9 cellular contexts compared by ENCODE assay signal in the genomic region with DNA sequence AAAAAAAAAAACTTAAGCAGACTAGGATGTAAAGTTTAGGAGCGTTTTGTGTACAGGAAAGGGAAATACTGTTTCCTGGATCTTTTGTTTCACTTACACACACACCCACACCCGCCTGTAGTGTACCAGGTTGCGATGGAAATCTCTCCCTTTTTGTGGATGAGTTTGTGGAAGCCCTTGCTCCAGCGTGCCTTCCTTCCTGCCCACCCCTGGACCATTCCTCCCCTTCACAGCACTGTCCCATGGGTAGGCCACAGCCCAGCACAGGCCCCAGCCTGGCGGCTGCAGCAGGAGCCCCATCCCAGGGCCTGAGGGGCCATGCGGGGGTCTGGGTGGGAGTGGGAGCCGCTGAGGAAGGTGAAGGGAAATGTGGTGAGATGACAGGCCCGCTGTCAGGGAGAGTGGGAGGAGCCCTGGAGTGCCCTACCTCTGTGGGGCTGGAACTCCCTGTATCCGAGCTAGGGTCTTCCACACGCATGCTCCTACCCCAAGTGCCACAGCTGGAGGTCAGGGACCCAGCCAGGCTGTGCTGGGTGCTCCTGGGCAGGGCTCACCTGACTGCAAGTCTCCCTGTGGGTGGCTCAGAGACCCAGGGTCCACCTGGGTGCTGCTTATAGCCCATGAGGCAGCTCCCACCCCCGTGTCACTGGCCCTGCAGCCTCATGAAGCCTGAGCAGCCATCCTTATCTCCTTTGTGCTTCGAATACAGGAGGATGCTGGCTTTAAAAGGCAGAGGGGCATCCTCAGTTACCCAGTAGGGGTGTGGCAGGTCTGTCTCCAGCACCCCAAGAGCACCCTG. TPM values are rescaled to one million over a fixed set of nuclear protein-coding genes. Genes with fewer than 3 reads are reported as not detected.
DNase-seq lines count a peak whose midpoint lies in the region; ATAC-seq and TF ChIP-seq lines count a peak whose summit lies in the region.
"Not testable (repeated sequence)": the region's sequence is repeated elsewhere in the genome, so short reads cannot be mapped to it uniquely, and the experiment has no call there.
"Had no signal": no experiment of that assay in that cellular context is flagged by ENCODE, and none has a peak within 500 bp of the region (broad histone marks: within the 10 kb centered on the region; RNA-seq: fewer than 3 reads in every experiment).

No MANE protein-coding gene starts in this region.

- TF ChIP-seq POLR2A in sigmoid colon (IDR thresholded peaks at IDR 0.05); tibial nerve (IDR thresholded peaks at IDR 0.05): not testable (repeated sequence)

- CTCF ChIA-PET in activated CD4-positive, alpha-beta T cell treated with anti-CD3 and anti-CD28 coated beads for 36 hours (lab: Charles Lee), result not testable (repeated sequence)

- H3K36me3 ChIP-seq in ACC112 (ENCODE audit: insufficient read depth, low read length); left ventricle myocardium inferior; mesodermal cell (ENCODE audit: control insufficient read depth, insufficient read depth, low read length); sigmoid colon; tibial nerve: not testable (repeated sequence)

- ATAC-seq in activated CD4-positive, alpha-beta T cell treated with anti-CD3 and anti-CD28 coated beads for 36 hours, result peak; percentile 23

- H2AFZ ChIP-seq in ACC112 (ENCODE audit: low read length, unreplicated experiment), result not testable (repeated sequence)

- peak; percentile 30 for DNase-seq in HT1080 (ENCODE audit: low read depth)
- not testable (repeated sequence) for DNase-seq in activated CD4-positive, alpha-beta T cell treated with anti-CD3 and anti-CD28 coated beads for 36 hours; left ventricle myocardium inferior; sigmoid colon; tibial nerve (ENCODE audit: low spot score in 2 of 2)

- intact Hi-C loops in activated CD4-positive, alpha-beta T cell treated with anti-CD3 and anti-CD28 coated beads for 36 hours (cut with DNase I, micrococcal nuclease); dendritic cell treated with granulocyte-macrophage colony-stimulating factor and Interleukin-4, amounts not matched to agents 40 ng/mL and 50 ng/mL, for 4 days (cut with micrococcal nuclease); left ventricle myocardium inferior (cut with micrococcal nuclease); sigmoid colon (cut with DNase I): not testable (repeated sequence)

- TF ChIP-seq CTCF in left ventricle myocardium inferior (IDR thresholded peaks at IDR 0.05; ENCODE audit: borderline replicate concordance); sigmoid colon (IDR thresholded peaks at IDR 0.05); tibial nerve (IDR thresholded peaks at IDR 0.05): not testable (repeated sequence)

- H3K36me3 Mint-ChIP-seq in activated CD4-positive, alpha-beta T cell treated with anti-CD3 and anti-CD28 coated beads for 36 hours (ENCODE audit: low read depth); dendritic cell treated with granulocyte-macrophage colony-stimulating factor and Interleukin-4, amounts not matched to agents 40 ng/mL and 50 ng/mL, for 4 days (ENCODE audit: low read depth): not testable (repeated sequence)

- H3K27ac Mint-ChIP-seq in activated CD4-positive, alpha-beta T cell treated with anti-CD3 and anti-CD28 coated beads for 36 hours, result not testable (repeated sequence)
- peak overlapping the region; percentile 76 for H3K27ac Mint-ChIP-seq in dendritic cell treated with granulocyte-macrophage colony-stimulating factor and Interleukin-4, amounts not matched to agents 40 ng/mL and 50 ng/mL, for 4 days

- peaks cover 17% of the 10 kb centered on the region for H3K27me3 Mint-ChIP-seq in activated CD4-positive, alpha-beta T cell treated with anti-CD3 and anti-CD28 coated beads for 36 hours
- H3K27me3 Mint-ChIP-seq in dendritic cell treated with granulocyte-macrophage colony-stimulating factor and Interleukin-4, amounts not matched to agents 40 ng/mL and 50 ng/mL, for 4 days, result not testable (repeated sequence)

- POLR2A ChIA-PET in activated CD4-positive, alpha-beta T cell treated with anti-CD3 and anti-CD28 coated beads for 36 hours (lab: Charles Lee), result not testable (repeated sequence)

- TF ChIP-seq EP300 in sigmoid colon (IDR thresholded peaks at IDR 0.05); tibial nerve (IDR thresholded peaks at IDR 0.05): not testable (repeated sequence)

- H3K9me3 ChIP-seq in left ventricle myocardium inferior (replicated peaks); mesodermal cell (ENCODE audit: control insufficient read depth, low read length); sigmoid colon; tibial nerve: not testable (repeated sequence)

- H3K4me1 ChIP-seq in ACC112 (ENCODE audit: control insufficient read depth, insufficient read depth, low read length, unreplicated experiment), result peaks cover 37% of the 10 kb centered on the region
- H3K4me1 ChIP-seq in left ventricle myocardium inferior, result peaks cover 75% of the 10 kb centered on the region
- H3K4me1 ChIP-seq in mesodermal cell (ENCODE audit: control insufficient read depth, insufficient read depth, low read length, poor library complexity, severe bottlenecking), result peaks cover 32% of the 10 kb centered on the region
- H3K4me1 ChIP-seq in sigmoid colon, result peaks cover 0 to 19% (median 15%) of the 10 kb centered on the region in 4 donors
- peaks cover 0 to 18% (median 13%) of the 10 kb centered on the region in 4 donors for H3K4me1 ChIP-seq in tibial nerve

- H3K9me3 Mint-ChIP-seq in activated CD4-positive, alpha-beta T cell treated with anti-CD3 and anti-CD28 coated beads for 36 hours (ENCODE audit: low read depth); dendritic cell treated with granulocyte-macrophage colony-stimulating factor and Interleukin-4, amounts not matched to agents 40 ng/mL and 50 ng/mL, for 4 days: not testable (repeated sequence)

- H3K79me2 ChIP-seq in ACC112 (ENCODE audit: control insufficient read depth, insufficient read depth, low read length, unreplicated experiment), result not testable (repeated sequence)

- peaks cover 12% of the 10 kb centered on the region for H3K4me1 Mint-ChIP-seq in activated CD4-positive, alpha-beta T cell treated with anti-CD3 and anti-CD28 coated beads for 36 hours
- H3K4me1 Mint-ChIP-seq in dendritic cell treated with granulocyte-macrophage colony-stimulating factor and Interleukin-4, amounts not matched to agents 40 ng/mL and 50 ng/mL, for 4 days (ENCODE audit: low read depth), result peaks cover 23% of the 10 kb centered on the region

- H3K27me3 ChIP-seq in ACC112 (ENCODE audit: insufficient read depth, low read length); left ventricle myocardium inferior (ENCODE audit: low read depth); sigmoid colon; tibial nerve: not testable (repeated sequence)

- not testable (repeated sequence) for H3K4me3 Mint-ChIP-seq in activated CD4-positive, alpha-beta T cell treated with anti-CD3 and anti-CD28 coated beads for 36 hours; dendritic cell treated with granulocyte-macrophage colony-stimulating factor and Interleukin-4, amounts not matched to agents 40 ng/mL and 50 ng/mL, for 4 days

- not testable (repeated sequence) for H3K4me3 ChIP-seq in ACC112 (ENCODE audit: low read depth, low read length); sigmoid colon; tibial nerve
- H3K4me3 ChIP-seq in left ventricle myocardium inferior, result peak overlapping the region; percentile 0
- H3K4me3 ChIP-seq in mesodermal cell (ENCODE audit: extremely low read depth, insufficient read depth, low read length, poor library complexity, severe bottlenecking), result peak overlapping the region; percentile 5

- 88% methylated on average over 4 of the region's 12 CpGs for WGBS in mesodermal cell (ENCODE audit: insufficient coverage in 2 of 2), 2 experiments
- 72 to 75% methylated on average over 12 of the region's 12 CpGs for WGBS in sigmoid colon, 2 donors
- WGBS in tibial nerve, 2 donors, result 76 to 83% methylated on average over 7 to 12 of the region's 12 CpGs

- H3K27ac ChIP-seq in ACC112 (ENCODE audit: low read depth, low read length) (peak overlapping the region; percentile 97), left ventricle myocardium inferior (replicated peaks) (peak overlapping the region; percentile 90), mesodermal cell (ENCODE audit: low read depth, low read length, severe bottlenecking) (peak overlapping the region; percentile 97), sigmoid colon (peak overlapping the region; percentile 57 to 82 (median 67)), tibial nerve (peak overlapping the region in 3 of 4 donors; percentile 74 to 89 (median 84))

RNA-seq across cellular contexts. Expression of gene MALL, which starts 14.9 kb away (rescaled TPM):
- total RNA-seq in HT1080 (2014; rRNA removed; shearing (Covaris generic)), result 0.07 and 0.77 TPM in 2 replicates
- 0.15 and 0.32 TPM in 2 replicates for polyA plus RNA-seq in HT1080 (2015; cell fraction: cytosol; rRNA removed)
- polyA plus RNA-seq in HT1080 (2015; cell fraction: nucleus; rRNA removed), result 0.08 and 0.25 TPM in 2 replicates
- total RNA-seq in activated CD4-positive, alpha-beta T cell treated with anti-CD3 and anti-CD28 coated beads for 36 hours, result 1 to 10 TPM; 1.6 to 2.0 TPM
- total RNA-seq in left ventricle myocardium inferior (11.8 TPM), sigmoid colon (10 to 100 TPM in 1 of 4 donors, 1 to 10 TPM in 3; 1.5 to 14.1 (median 5.4) TPM), tibial nerve (10 to 100 TPM; 12.6 to 33.3 (median 24.7) TPM)
- polyA plus RNA-seq in mesodermal cell (2013, experiment 1 of 2), result 1.4 TPM
- 1.6 TPM for polyA plus RNA-seq in mesodermal cell (2013, experiment 2 of 2)
- 100 to 1,000 TPM in 2 of 3 donors, 10 to 100 TPM in 1; 97.3 to 183 (median 139) TPM for polyA plus RNA-seq in sigmoid colon
- total RNA-seq: CD4-positive, alpha-beta T cell had no signal
